8 cellular contexts compared by ENCODE assay signal in genomic region chr13:39051157-39051556, GRCh38. TPM values are rescaled to one million over a fixed set of nuclear protein-coding genes. Genes with fewer than 3 reads are reported as not detected.
DNase-seq lines count a peak whose midpoint lies in the region; ATAC-seq and TF ChIP-seq lines count a peak whose summit lies in the region.

No MANE protein-coding gene starts in this region.

- ATAC-seq in HG02678 (IDR thresholded peaks at IDR 0.05; ENCODE audit: unreplicated experiment), result no peak
- no peak for ATAC-seq in activated T-helper 17 cell treated with anti-CD3 and anti-CD28 coated beads, Interleukin-2, amount 50 U/mL, for 72 hours (replicated peaks)

- no peaks in the 10 kb centered on the region for H3K9me3 Mint-ChIP-seq in HFFc6
- no peaks in the 10 kb centered on the region for H3K9me3 Mint-ChIP-seq in activated T-helper 17 cell treated with anti-CD3 and anti-CD28 coated beads, Interleukin-2, amount 50 U/mL, for 72 hours

- no peak overlapping the region for H3K27ac Mint-ChIP-seq in HFFc6
- H3K27ac Mint-ChIP-seq in activated T-helper 17 cell treated with anti-CD3 and anti-CD28 coated beads, Interleukin-2, amount 50 U/mL, for 72 hours, result no peak overlapping the region

- TF ChIP-seq CTCF in HFFc6 (IDR thresholded peaks at IDR 0.05), result peak; percentile 73
- peak; percentile 49 for TF ChIP-seq CTCF in fibroblast of pulmonary artery (IDR thresholded peaks at IDR 0.05; ENCODE audit: low read length, missing control alignments)
- TF ChIP-seq CTCF in uterus (IDR thresholded peaks at IDR 0.05), result peak; percentile 14 to 44 (median 34)

- no peaks in the 10 kb centered on the region for H3K4me1 ChIP-seq in uterus

- no peak overlapping the region for H3K4me3 Mint-ChIP-seq in HFFc6
- no peak overlapping the region for H3K4me3 Mint-ChIP-seq in activated T-helper 17 cell treated with anti-CD3 and anti-CD28 coated beads, Interleukin-2, amount 50 U/mL, for 72 hours

- H3K36me3 Mint-ChIP-seq in HFFc6 (ENCODE audit: low read depth), result no peaks in the 10 kb centered on the region
- H3K36me3 Mint-ChIP-seq in activated T-helper 17 cell treated with anti-CD3 and anti-CD28 coated beads, Interleukin-2, amount 50 U/mL, for 72 hours (ENCODE audit: low read depth), result peaks cover 24% of the 10 kb centered on the region

- no peak for TF ChIP-seq POLR2A in uterus (IDR thresholded peaks at IDR 0.05)

- DNase-seq in COR-L47 (lab: John Stamatoyannopoulos, UW) (peak; percentile 59), HFFc6 (peak; percentile 43), OCI-M1 (lab: John Stamatoyannopoulos, UW) (peak; percentile 72), fibroblast of pulmonary artery (ENCODE audit: low read depth) (peak; percentile 67), uterus (no peak)
- no peak for DNase-seq in stimulated activated CD4-positive, alpha-beta T cell treated with anti-CD3 and anti-CD28 coated beads, Interleukin-15, amount 100 ng/mL, for 24 hours

- intact Hi-C loops in uterus (cut with DNase I; ENCODE audit: low total_unique reads), result no loop called here

- no peaks in the 10 kb centered on the region for H3K9me3 ChIP-seq in uterus

- no peaks in the 10 kb centered on the region for H3K27me3 ChIP-seq in uterus

- H3K27ac ChIP-seq in uterus, result no peak overlapping the region

- no peaks in the 10 kb centered on the region for H3K27me3 Mint-ChIP-seq in HFFc6 (ENCODE audit: insufficient read depth)
- no peaks in the 10 kb centered on the region for H3K27me3 Mint-ChIP-seq in activated T-helper 17 cell treated with anti-CD3 and anti-CD28 coated beads, Interleukin-2, amount 50 U/mL, for 72 hours

- no peak overlapping the region for H3K4me3 ChIP-seq in fibroblast of pulmonary artery (replicated peaks; ENCODE audit: low read depth, low read length)
- no peak overlapping the region for H3K4me3 ChIP-seq in uterus

- H3K36me3 ChIP-seq in uterus, result no peaks in the 10 kb centered on the region

- H3K4me1 Mint-ChIP-seq in HFFc6 (ENCODE audit: low read depth), result no peaks in the 10 kb centered on the region
- H3K4me1 Mint-ChIP-seq in activated T-helper 17 cell treated with anti-CD3 and anti-CD28 coated beads, Interleukin-2, amount 50 U/mL, for 72 hours, result no peaks in the 10 kb centered on the region

RNA-seq across cellular contexts. Expression of gene NHLRC3, which starts 12.9 kb away (rescaled TPM):
- 1 to 10 TPM; 7.3 to 9.6 (median 7.8) TPM for total RNA-seq in HFFc6 (2021; fragmentation: NEBNext Ultra II Directional; extraction: Animal tissue kit (Norgen Biotek cat#: 25700))
- total RNA-seq in uterus, result 10 to 100 TPM; 13.8 to 59.0 (median 26.6) TPM
- 10 to 100 TPM; 11.8 to 15.1 TPM for total RNA-seq in activated T-helper 17 cell treated with anti-CD3 and anti-CD28 coated beads, Interleukin-2, amount 50 U/mL, for 72 hours

RNA-seq across cellular contexts. Expression of gene PROSER1, which starts 13.3 kb away (rescaled TPM):
- 10 to 100 TPM; 15.2 to 19.6 (median 18.3) TPM for total RNA-seq in HFFc6 (2021; fragmentation: NEBNext Ultra II Directional; extraction: Animal tissue kit (Norgen Biotek cat#: 25700))
- 10 to 100 TPM in 3 of 4 donors, 1 to 10 TPM in 1; 3.8 to 47.3 (median 21.1) TPM for total RNA-seq in uterus
- 10 to 100 TPM; 44.7 to 72.3 TPM for total RNA-seq in activated T-helper 17 cell treated with anti-CD3 and anti-CD28 coated beads, Interleukin-2, amount 50 U/mL, for 72 hours

Comparison
In these comparisons a context has a peak if more than half of its experiments do, and no peak if none do; other contexts are left out.
1. DNase-seq: peak in COR-L47 (single experiment), HFFc6 (single experiment), OCI-M1 (single experiment) and fibroblast of pulmonary artery (single experiment); none in uterus (0 of 2) and stimulated activated CD4-positive, alpha-beta T cell treated with anti-CD3 and anti-CD28 coated beads, Interleukin-15, amount 100 ng/mL, for 24 hours (single experiment).
2. Peak in every context shown above with its lines, with median percentiles within 50 percentile points of each other: CTCF ChIP-seq.